22 cellular contexts compared by ENCODE assay signal in the genomic region with DNA sequence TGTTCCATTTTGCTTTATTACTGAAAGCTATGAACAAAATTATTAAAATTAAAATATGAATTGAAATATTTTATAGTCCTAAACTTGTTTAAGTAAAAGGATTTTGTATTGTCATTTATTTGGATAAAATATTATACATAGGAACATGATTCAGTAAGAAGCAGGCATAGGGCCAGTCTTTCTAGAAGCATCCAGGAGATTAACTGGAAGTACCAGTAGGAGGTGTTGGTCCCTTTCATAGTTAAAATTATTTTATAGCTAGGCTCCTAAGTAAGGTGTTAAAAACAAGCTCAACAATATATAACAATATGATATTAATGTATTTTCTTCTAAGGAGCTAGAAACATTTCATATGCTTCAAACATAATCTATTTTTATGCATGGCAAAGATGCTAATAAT. TPM values are rescaled to one million over a fixed set of nuclear protein-coding genes. Genes with fewer than 3 reads are reported as not detected.
DNase-seq lines count a peak whose midpoint lies in the region; ATAC-seq, FAIRE-seq and TF ChIP-seq lines count a peak whose summit lies in the region.
"Had no signal": no experiment of that assay in that cellular context is flagged by ENCODE, and none has a peak within 500 bp of the region (broad histone marks: within the 10 kb centered on the region; RNA-seq: fewer than 3 reads in every experiment).

No MANE protein-coding gene starts in this region.

- no peaks in the 10 kb centered on the region for H3K36me3 Mint-ChIP-seq in Caco-2 (ENCODE audit: insufficient read depth, unreplicated experiment)
- H3K36me3 Mint-ChIP-seq: activated naive CD4-positive, alpha-beta T cell treated with anti-CD3 and anti-CD28 coated beads, Interleukin-2, amount 50 U/mL, for 24 hours; naive thymus-derived CD4-positive, alpha-beta T cell had no signal

- ATAC-seq in heart left ventricle (peak in 1 of 4 donors; percentile 48), left cardiac atrium (no peak), HepG2 (no peak)
- ATAC-seq: naive thymus-derived CD4-positive, alpha-beta T cell; pancreas had no signal

- intact Hi-C loops in heart left ventricle (cut with DNase I) (loop anchor here in 1 of 10 donors (5.0 kb wide), 1 partner anchor 40 kb away; no protein-coding TSS in a partner anchor), left cardiac atrium (cut with DNase I) (no loop called here), sigmoid colon (cut with DNase I) (loop anchor here (5.0 kb wide), 1 partner anchor 40 kb away; no protein-coding TSS in a partner anchor), HepG2 (cut with micrococcal nuclease; ENCODE audit: unreplicated experiment) (no loop called here), Caco-2 (cut with micrococcal nuclease; ENCODE audit: unreplicated experiment) (no loop called here)

- in situ Hi-C loops in HepG2 (cut with HindIII; ENCODE audit: extremely low pct_ligation_motif_present, low pct_unique_long_range_greater_than_20kb), result no loop called here

- TF ChIP-seq RAD21 in HepG2 (CRISPR knock-in tag; IDR thresholded peaks at IDR 0.05), result no peak

- H3K4me1 ChIP-seq in heart left ventricle, result peaks cover 0 to 43% (median 19%) of the 10 kb centered on the region in 12 donors
- peaks cover 2% of the 10 kb centered on the region for H3K4me1 ChIP-seq in fibroblast of lung (ENCODE audit: control insufficient read depth, extremely low read depth, insufficient read depth, low read length)
- peaks cover 0 to 28% (median 27%) of the 10 kb centered on the region in 4 donors for H3K4me1 ChIP-seq in sigmoid colon
- peaks cover 12% of the 10 kb centered on the region for H3K4me1 ChIP-seq in HepG2 (ENCODE audit: insufficient read depth, low read length)
- H3K4me1 ChIP-seq in Caco-2, result no peaks in the 10 kb centered on the region

- no peak overlapping the region for H3K4me2 ChIP-seq in fibroblast of lung (ENCODE audit: extremely low read depth, insufficient read depth, low read length)
- no peak overlapping the region for H3K4me2 ChIP-seq in HepG2 (ENCODE audit: low read depth, low read length)

- TF ChIP-seq EP300 in sigmoid colon (IDR thresholded peaks at IDR 0.05), result no peak
- TF ChIP-seq EP300 in HepG2 (IDR thresholded peaks at IDR 0.05; ENCODE audit: low read depth in 2 of 2, low read length in 2 of 2), result no peak
- no peak for TF ChIP-seq EP300 in HepG2 (CRISPR knock-in tag; IDR thresholded peaks at IDR 0.05; ENCODE audit: borderline replicate concordance)

- H2AFZ ChIP-seq in fibroblast of lung (ENCODE audit: low read length) (no peak overlapping the region), HepG2 (ENCODE audit: low read length) (no peak overlapping the region)

- no TSS peak for BruUV-seq in HepG2 (replicated peaks; lab: Mats Ljungman, UMichigan)
- BruUV-seq in Caco-2 (replicated peaks; lab: Mats Ljungman, UMichigan), result no TSS peak

- no peaks in the 10 kb centered on the region for H3K27me3 Mint-ChIP-seq in Caco-2 (ENCODE audit: insufficient read depth, unreplicated experiment)
- H3K27me3 Mint-ChIP-seq: activated naive CD4-positive, alpha-beta T cell treated with anti-CD3 and anti-CD28 coated beads, Interleukin-2, amount 50 U/mL, for 24 hours; naive thymus-derived CD4-positive, alpha-beta T cell had no signal

- H3K27ac ChIP-seq in heart left ventricle, result peak overlapping the region in 9 of 12 donors; percentile 10 to 58 (median 29)
- H3K27ac ChIP-seq in fibroblast of lung (ENCODE audit: insufficient read depth, low read length), result no peak overlapping the region
- H3K27ac ChIP-seq in sigmoid colon, result peak overlapping the region; percentile 43 to 69 (median 56)
- H3K27ac ChIP-seq in HepG2 (ENCODE audit: extremely low read length, insufficient read depth, low read length), result no peak overlapping the region
- H3K27ac ChIP-seq: BLaER1, HL-60, pancreas had no signal

- peak in 2 of 12 donors; percentile 10 to 12 for TF ChIP-seq CTCF in heart left ventricle (IDR thresholded peaks at IDR 0.05)
- TF ChIP-seq CTCF in fibroblast of lung (conservative IDR thresholded peaks at IDR 0.05 in 1 of 2, IDR thresholded peaks at IDR 0.05 in 1 of 2; ENCODE audit: low read depth in 1 of 2, low read length in 2 of 2), result no peak
- TF ChIP-seq CTCF in sigmoid colon (IDR thresholded peaks at IDR 0.05), result no peak
- no peak for TF ChIP-seq CTCF in HepG2 (CRISPR knock-in tag; IDR thresholded peaks at IDR 0.05)
- no peak for TF ChIP-seq CTCF in Caco-2 (IDR thresholded peaks at IDR 0.05; ENCODE audit: insufficient read depth in 1 of 2, low read depth in 1 of 2, low read length in 1 of 2, severe bottlenecking in 1 of 2, unreplicated experiment in 1 of 2)

- H3K36me3 ChIP-seq in heart left ventricle, result no peaks in the 10 kb centered on the region
- no peaks in the 10 kb centered on the region for H3K36me3 ChIP-seq in fibroblast of lung (ENCODE audit: control insufficient read depth, insufficient read depth, low read length)
- H3K36me3 ChIP-seq in sigmoid colon, result no peaks in the 10 kb centered on the region
- no peaks in the 10 kb centered on the region for H3K36me3 ChIP-seq in HepG2 (replicated peaks in 1 of 2; ENCODE audit: control insufficient read depth in 1 of 2, insufficient read depth in 2 of 2, low read length in 2 of 2)
- no peaks in the 10 kb centered on the region for H3K36me3 ChIP-seq in Caco-2 (ENCODE audit: control insufficient read depth, insufficient read depth, low read length)
- H3K36me3 ChIP-seq: BLaER1, pancreas had no signal

- CTCF ChIA-PET in HepG2 (lab: Yijun Ruan, JAX; ENCODE audit: low intra/inter-chr PET ratio, low total read pairs) (no interaction called here), Caco-2 (lab: Charles Lee) (no interaction called here)

- H3K9ac ChIP-seq in fibroblast of lung (ENCODE audit: insufficient read depth, low read length) (no peak overlapping the region), HepG2 (ENCODE audit: insufficient read depth, low read depth, low read length) (no peak overlapping the region)
- H3K9ac ChIP-seq: BLaER1 had no signal

- H3K79me2 ChIP-seq in fibroblast of lung (ENCODE audit: control insufficient read depth, insufficient read depth, low read length), result no peaks in the 10 kb centered on the region
- peaks cover 8% of the 10 kb centered on the region for H3K79me2 ChIP-seq in HepG2 (ENCODE audit: insufficient read depth, low read length)

- H3K9me3 ChIP-seq in heart left ventricle (no peaks in the 10 kb centered on the region), fibroblast of lung (ENCODE audit: control insufficient read depth, insufficient read depth, low read depth, low read length) (no peaks in the 10 kb centered on the region), sigmoid colon (no peaks in the 10 kb centered on the region), HepG2 (ENCODE audit: low read length) (no peaks in the 10 kb centered on the region), Caco-2 (no peaks in the 10 kb centered on the region)
- H3K9me3 ChIP-seq: BLaER1, pancreas had no signal

- no peak overlapping the region for H3K4me3 Mint-ChIP-seq in Caco-2 (ENCODE audit: unreplicated experiment)
- H3K4me3 Mint-ChIP-seq: activated naive CD4-positive, alpha-beta T cell treated with anti-CD3 and anti-CD28 coated beads, Interleukin-2, amount 50 U/mL, for 24 hours; naive thymus-derived CD4-positive, alpha-beta T cell had no signal

- H3K9me3 Mint-ChIP-seq in Caco-2 (ENCODE audit: unreplicated experiment), result no peaks in the 10 kb centered on the region
- H3K9me3 Mint-ChIP-seq: activated naive CD4-positive, alpha-beta T cell treated with anti-CD3 and anti-CD28 coated beads, Interleukin-2, amount 50 U/mL, for 24 hours had no signal

- TF ChIP-seq POLR2A in heart left ventricle (IDR thresholded peaks at IDR 0.05), result no peak
- TF ChIP-seq POLR2A in sigmoid colon (IDR thresholded peaks at IDR 0.05), result no peak
- TF ChIP-seq POLR2A in HepG2 (IDR thresholded peaks at IDR 0.05; ENCODE audit: insufficient read depth in 1 of 2, low read depth in 2 of 2, low read length in 2 of 2), result no peak

- FAIRE-seq in HepG2 (lab: Jason Lieb, UNC), result no peak
- FAIRE-seq: A204.1, astrocyte, colon had no signal

- H3K27ac Mint-ChIP-seq in Caco-2 (ENCODE audit: unreplicated experiment), result no peak overlapping the region
- H3K27ac Mint-ChIP-seq: activated naive CD4-positive, alpha-beta T cell treated with anti-CD3 and anti-CD28 coated beads, Interleukin-2, amount 50 U/mL, for 24 hours; naive thymus-derived CD4-positive, alpha-beta T cell had no signal

- no peaks in the 10 kb centered on the region for H3K4me1 Mint-ChIP-seq in Caco-2 (ENCODE audit: low read depth, unreplicated experiment)
- H3K4me1 Mint-ChIP-seq: activated naive CD4-positive, alpha-beta T cell treated with anti-CD3 and anti-CD28 coated beads, Interleukin-2, amount 50 U/mL, for 24 hours; naive thymus-derived CD4-positive, alpha-beta T cell had no signal

- H3K4me3 ChIP-seq in heart left ventricle, result no peak overlapping the region
- H3K4me3 ChIP-seq in fibroblast of lung (replicated peaks in 1 of 4; ENCODE audit: control extremely low read depth in 1 of 4, insufficient read depth in 1 of 4, low read depth in 3 of 4, low read length in 4 of 4), result no peak overlapping the region
- H3K4me3 ChIP-seq in sigmoid colon, result no peak overlapping the region
- H3K4me3 ChIP-seq in HepG2 (replicated peaks in 1 of 3; ENCODE audit: insufficient read depth in 1 of 3, low read depth in 2 of 3, low read length in 3 of 3), result no peak overlapping the region
- H3K4me3 ChIP-seq in Caco-2 (ENCODE audit: low read depth, low read length), result no peak overlapping the region
- H3K4me3 ChIP-seq: BLaER1, pancreas had no signal

- DNase-seq in heart left ventricle, result no peak
- no peak for DNase-seq in left cardiac atrium
- DNase-seq in fibroblast of lung (ENCODE audit: low read depth in 2 of 2), result peak; percentile 17 to 27
- DNase-seq in sigmoid colon, result no peak
- no peak for DNase-seq in HepG2 (ENCODE audit: low spot score)
- no peak for DNase-seq in DMS114 treated with DMSO at 0.1 percent for 48 hours (lab: John Stamatoyannopoulos, UW; ENCODE audit: unreplicated experiment)
- no peak for DNase-seq in Caco-2
- no peak for DNase-seq in NCI-H1417 treated with DMSO at 0.1 percent for 48 hours (lab: John Stamatoyannopoulos, UW)
- DNase-seq: activated CD4-positive, alpha-beta T cell treated with anti-CD3 and anti-CD28 coated beads for 1 hour; activated CD8-positive, alpha-beta memory T cell treated with anti-CD3 and anti-CD28 coated beads for 24 hours; EL; kidney glomerular epithelial cell; naive thymus-derived CD4-positive, alpha-beta T cell; NCI-H1436 treated with DMSO at 0.1 percent for 48 hours; pancreas; stimulated activated naive CD4-positive, alpha-beta T cell had no signal

- H4K20me1 ChIP-seq in fibroblast of lung (ENCODE audit: control insufficient read depth, extremely low read depth, insufficient read depth, low read length) (no peaks in the 10 kb centered on the region), HepG2 (ENCODE audit: insufficient read depth, low read length) (no peaks in the 10 kb centered on the region)
- H4K20me1 ChIP-seq: BLaER1 had no signal

- POLR2A ChIA-PET in HepG2 (lab: Yijun Ruan, JAX), result no interaction called here
- POLR2A ChIA-PET in Caco-2 (lab: Charles Lee), result no interaction called here

- H3K27me3 ChIP-seq in heart left ventricle, result no peaks in the 10 kb centered on the region
- no peaks in the 10 kb centered on the region for H3K27me3 ChIP-seq in fibroblast of lung (ENCODE audit: control insufficient read depth, insufficient read depth, low read length)
- H3K27me3 ChIP-seq in sigmoid colon, result no peaks in the 10 kb centered on the region
- H3K27me3 ChIP-seq in HepG2 (ENCODE audit: control insufficient read depth in 1 of 2, insufficient read depth in 2 of 2, low read length in 2 of 2), result no peaks in the 10 kb centered on the region
- no peaks in the 10 kb centered on the region for H3K27me3 ChIP-seq in Caco-2 (replicated peaks; ENCODE audit: control insufficient read depth, insufficient read depth, low read length)
- H3K27me3 ChIP-seq: BLaER1, pancreas had no signal

RNA-seq across cellular contexts. Expression of gene FIGN, which starts 43.7 kb away (rescaled TPM):
- total RNA-seq in heart left ventricle (10 to 100 TPM in 7 of 9 donors, 1 to 10 TPM in 2; 7.1 to 16.5 (median 12.4) TPM), left cardiac atrium (10 to 100 TPM in 1 of 2 donors, 1 to 10 TPM in 1; 7.3 to 13.2 TPM), fibroblast of lung (0.51 and 1.5 TPM in 2 replicates), sigmoid colon (1 to 10 TPM; 2.9 to 8.0 (median 5.9) TPM), HepG2 (2016; rRNA removed; fragmentation: Illumina TruSeq; extraction: Trizol) (6.6 and 11.6 TPM in 2 replicates), Caco-2 (2022) (not detected in 2 replicates)
- polyA plus RNA-seq in heart left ventricle (1 to 10 TPM; 3.0 to 6.2 TPM), fibroblast of lung (1.3 and 1.6 TPM in 2 replicates), sigmoid colon (under 1 TPM in 2 of 3 donors, not detected in 1; under 0.01 to 0.60 TPM), HepG2 (2011; rRNA removed) (5.3 and 6.7 TPM in 2 replicates)
- polyA plus RNA-seq in fibroblast of lung (2012), result 0.96 and 1.8 TPM in 2 replicates
- polyA minus RNA-seq in fibroblast of lung (ENCODE audit: low replicate concordance), result 1.6 and 3.2 TPM in 2 replicates
- 0.81 and 1.4 TPM in 2 replicates for total RNA-seq in HepG2 (2016; cell fraction: cytosol; rRNA removed; fragmentation: Illumina TruSeq; extraction: Trizol; ENCODE audit: low read depth)
- total RNA-seq in HepG2 (2016; cell fraction: insoluble cytoplasmic fraction; rRNA removed; fragmentation: Illumina TruSeq; extraction: Trizol), result 6.1 and 11.5 TPM in 2 replicates
- 3.7 and 3.9 TPM in 2 replicates for total RNA-seq in HepG2 (2016; cell fraction: membrane; rRNA removed; fragmentation: Illumina TruSeq; extraction: Trizol)
- 13.5 and 18.6 TPM in 2 replicates for total RNA-seq in HepG2 (2016; cell fraction: nucleus; rRNA removed; fragmentation: Illumina TruSeq; extraction: Trizol)
- 2.8 and 3.5 TPM in 2 replicates for polyA plus RNA-seq in HepG2 (2011; cell fraction: cytosol; rRNA removed)
- polyA plus RNA-seq in HepG2 (2011; cell fraction: nucleus; rRNA removed), result 8.1 and 9.8 TPM in 2 replicates
- 5.9 and 7.7 TPM in 2 replicates for polyA plus RNA-seq in HepG2 (2012)
- polyA plus RNA-seq in HepG2 (2016; cell fraction: cytosol; fragmentation: Illumina TruSeq; extraction: Trizol; ENCODE audit: low read depth), result 0.47 and 0.76 TPM in 2 replicates
- 6.4 and 6.6 TPM in 2 replicates for polyA plus RNA-seq in HepG2 (2016; cell fraction: insoluble cytoplasmic fraction; fragmentation: Illumina TruSeq; extraction: Trizol; ENCODE audit: low read depth)
- 1.2 and 1.3 TPM in 2 replicates for polyA plus RNA-seq in HepG2 (2016; cell fraction: membrane; fragmentation: Illumina TruSeq; extraction: Trizol; ENCODE audit: low read depth)
- 12.1 and 13.6 TPM in 2 replicates for polyA plus RNA-seq in HepG2 (2016; cell fraction: nucleus; fragmentation: Illumina TruSeq; extraction: Trizol; ENCODE audit: insufficient read depth, low read depth)
- polyA minus RNA-seq in HepG2 (2011; rRNA and poly(A)+ RNA removed; ENCODE audit: low replicate concordance), result 6.0 and 12.1 TPM in 2 replicates
- polyA minus RNA-seq in HepG2 (2011; cell fraction: cytosol; rRNA and poly(A)+ RNA removed), result 6.7 TPM in 2 replicates
- polyA minus RNA-seq in HepG2 (2011; cell fraction: nucleus; rRNA and poly(A)+ RNA removed), result 21.6 and 30.1 TPM in 2 replicates
- polyA plus RNA-seq: naive thymus-derived CD4-positive, alpha-beta T cell had no signal

Comparison
In these comparisons a context has a peak if more than half of its experiments do, and no peak if none do; other contexts are left out.
1. DNase-seq: peak in fibroblast of lung (2 of 2); none in heart left ventricle (0 of 5), left cardiac atrium (single experiment), sigmoid colon (single experiment), HepG2 (single experiment), DMS114 treated with DMSO at 0.1 percent for 48 hours (single experiment), Caco-2 (0 of 2) and NCI-H1417 treated with DMSO at 0.1 percent for 48 hours (single experiment).
2. H3K27ac ChIP-seq: peak in heart left ventricle (9 of 12) and sigmoid colon (4 of 4); none in fibroblast of lung (single experiment) and HepG2 (single experiment).